ENCODE assay signal across 11 cellular contexts in the genomic region with DNA sequence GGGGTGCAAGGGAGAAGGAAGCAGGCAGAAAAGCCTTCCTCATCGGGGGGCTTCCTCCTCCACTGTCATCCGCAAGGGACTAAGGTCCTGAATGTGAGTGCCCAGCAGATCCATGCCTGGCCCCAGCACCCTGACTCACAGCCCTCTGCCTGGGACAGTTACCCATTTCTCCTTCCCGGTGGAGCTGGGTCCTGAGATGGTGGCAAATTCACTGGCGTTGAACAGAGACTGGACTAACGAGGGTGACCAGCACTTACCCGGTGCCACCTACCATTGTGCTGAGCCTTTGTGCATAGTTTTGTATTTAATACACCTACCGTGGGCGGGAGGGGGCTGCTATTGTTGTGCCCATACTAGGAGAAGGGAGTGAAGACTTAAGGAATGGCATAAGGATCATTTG. TPM values are rescaled to one million over a fixed set of nuclear protein-coding genes. Genes with fewer than 3 reads are reported as not detected.
DNase-seq lines count a peak whose midpoint lies in the region; ATAC-seq and TF ChIP-seq lines count a peak whose summit lies in the region.
"Had no signal": no experiment of that assay in that cellular context is flagged by ENCODE, and none has a peak within 500 bp of the region (broad histone marks: within the 10 kb centered on the region; RNA-seq: fewer than 3 reads in every experiment).

No MANE protein-coding gene starts in this region.

- CTCF ChIA-PET in activated naive CD4-positive, alpha-beta T cell treated with anti-CD3 and anti-CD28 coated beads for 36 hours (lab: Charles Lee) = interaction anchor here (0.6 to 6.0 kb wide), 17 partner anchors 9 to 242 kb away, joined by 3 to 69 read pairs (median 5); partner anchors contain the start of gene CD9
- CTCF ChIA-PET in mammary epithelial cell (lab: Charles Lee; ENCODE audit: low non-redundant PET) (interaction anchor here (0.6 to 1.0 kb wide), 3 partner anchors 84 to 291 kb away, joined by 3 to 8 read pairs (median 4); no protein-coding TSS in a partner anchor), Caco-2 (lab: Charles Lee) (interaction anchor here (0.6 to 4.9 kb wide), 9 partner anchors 15 to 291 kb away, joined by 4 to 111 read pairs (median 18); partner anchors contain the start of gene CD9)

- H2AFZ ChIP-seq in mammary epithelial cell (ENCODE audit: low read depth, low read length) = no peak overlapping the region

- POLR2A ChIA-PET in Caco-2 (lab: Charles Lee) = interaction anchor here (0.6 kb wide), 1 partner anchor 212 kb away, joined by 3 read pairs; no protein-coding TSS in a partner anchor

- no peaks in the 10 kb centered on the region for H3K36me3 Mint-ChIP-seq in activated naive CD4-positive, alpha-beta T cell treated with anti-CD3 and anti-CD28 coated beads, Interleukin-2, amount 50 U/mL, for 24 hours
- H3K36me3 Mint-ChIP-seq in activated naive CD4-positive, alpha-beta T cell treated with anti-CD3 and anti-CD28 coated beads for 36 hours (ENCODE audit: low read depth) = no peaks in the 10 kb centered on the region
- peaks cover 9% of the 10 kb centered on the region for H3K36me3 Mint-ChIP-seq in Caco-2 (ENCODE audit: insufficient read depth, unreplicated experiment)

- TF ChIP-seq CTCF in mammary epithelial cell (conservative IDR thresholded peaks at IDR 0.05 in 1 of 2, IDR thresholded peaks at IDR 0.05 in 1 of 2; ENCODE audit: extremely low read depth in 1 of 2, insufficient read depth in 1 of 2, low read depth in 1 of 2, low read length in 2 of 2) (no peak), upper lobe of left lung (IDR thresholded peaks at IDR 0.05) (no peak), Caco-2 (IDR thresholded peaks at IDR 0.05; ENCODE audit: insufficient read depth in 1 of 2, low read depth in 1 of 2, low read length in 1 of 2, severe bottlenecking in 1 of 2, unreplicated experiment in 1 of 2) (no peak)

- no peaks in the 10 kb centered on the region for H3K79me2 ChIP-seq in mammary epithelial cell (ENCODE audit: insufficient read depth, low read length)

- BruUV-seq in mammary epithelial cell (replicated peaks; lab: Mats Ljungman, UMichigan) = no TSS peak
- BruUV-seq in Caco-2 (replicated peaks; lab: Mats Ljungman, UMichigan) = no TSS peak

- H3K4me3 ChIP-seq in mammary epithelial cell (replicated peaks in 1 of 3; ENCODE audit: insufficient read depth in 1 of 3, low read depth in 2 of 3, low read length in 3 of 3) (no peak overlapping the region), mucosa of rectum (ENCODE audit: low read length in 2 of 2) (no peak overlapping the region), upper lobe of left lung (no peak overlapping the region), Caco-2 (ENCODE audit: low read depth, low read length) (no peak overlapping the region)
- H3K4me3 ChIP-seq in effector memory CD4-positive, alpha-beta T cell (ENCODE audit: insufficient read depth, low read depth, low read length, poor library complexity, severe bottlenecking) = no peak overlapping the region

- dilution Hi-C loops in mammary epithelial cell (cut with HindIII; ENCODE audit: low sequenced_read_pairs) = no loop called here

- H4K20me1 ChIP-seq in mammary epithelial cell (ENCODE audit: insufficient read depth, low read length) = no peaks in the 10 kb centered on the region

- intact Hi-C loops in activated naive CD4-positive, alpha-beta T cell treated with anti-CD3 and anti-CD28 coated beads for 36 hours (cut with micrococcal nuclease) = no loop called here
- intact Hi-C loops in mammary epithelial cell (cut with micrococcal nuclease) (loop anchor here (1.0 to 2.0 kb wide), 2 partner anchors 79 to 185 kb away; partner anchors contain the start of gene CD9), Caco-2 (cut with micrococcal nuclease; ENCODE audit: unreplicated experiment) (no loop called here)

- no peaks in the 10 kb centered on the region for H3K9me3 Mint-ChIP-seq in activated naive CD4-positive, alpha-beta T cell treated with anti-CD3 and anti-CD28 coated beads, Interleukin-2, amount 50 U/mL, for 24 hours
- no peaks in the 10 kb centered on the region for H3K9me3 Mint-ChIP-seq in activated naive CD4-positive, alpha-beta T cell treated with anti-CD3 and anti-CD28 coated beads for 36 hours
- no peaks in the 10 kb centered on the region for H3K9me3 Mint-ChIP-seq in Caco-2 (ENCODE audit: unreplicated experiment)
- H3K9me3 Mint-ChIP-seq: dendritic cell treated with granulocyte-macrophage colony-stimulating factor and Interleukin-4, amounts not matched to agents 40 ng/mL and 50 ng/mL, for 4 days had no signal

- ATAC-seq in upper lobe of left lung (ENCODE audit: low FRiP score in 2 of 2) (peak in 1 of 2 donors; percentile 32), GM21786 (IDR thresholded peaks at IDR 0.05; ENCODE audit: unreplicated experiment) (no peak)

- H3K4me2 ChIP-seq in mammary epithelial cell (ENCODE audit: insufficient read depth, low read depth, low read length) = peak overlapping the region; percentile 29

- TF ChIP-seq EP300 in upper lobe of left lung (IDR thresholded peaks at IDR 0.05) = no peak

- in situ Hi-C loops in mammary epithelial cell (cut with MboI; ENCODE audit: low sequenced_read_pairs in 2 of 2) = loop anchor here (5.0 kb wide), 5 partner anchors 47 to 217 kb away; partner anchors contain the start of gene CD9 (in 1 of the 2)

- H3K9me3 ChIP-seq in mammary epithelial cell (replicated peaks; ENCODE audit: insufficient read depth, low read length) (no peaks in the 10 kb centered on the region), mucosa of rectum (ENCODE audit: control insufficient read depth in 2 of 2, low read length in 2 of 2) (no peaks in the 10 kb centered on the region), upper lobe of left lung (no peaks in the 10 kb centered on the region), Caco-2 (no peaks in the 10 kb centered on the region)
- H3K9me3 ChIP-seq in effector memory CD4-positive, alpha-beta T cell (ENCODE audit: control insufficient read depth, low read length) = no peaks in the 10 kb centered on the region

- H3K4me1 Mint-ChIP-seq in activated naive CD4-positive, alpha-beta T cell treated with anti-CD3 and anti-CD28 coated beads, Interleukin-2, amount 50 U/mL, for 24 hours = peaks cover 7% of the 10 kb centered on the region
- H3K4me1 Mint-ChIP-seq in activated naive CD4-positive, alpha-beta T cell treated with anti-CD3 and anti-CD28 coated beads for 36 hours (ENCODE audit: low read depth) = peaks cover 6% of the 10 kb centered on the region
- H3K4me1 Mint-ChIP-seq in Caco-2 (ENCODE audit: low read depth, unreplicated experiment) = peaks cover 36% of the 10 kb centered on the region

- H3K27ac ChIP-seq in mammary epithelial cell (ENCODE audit: insufficient read depth, low read depth, low read length) = peak overlapping the region; percentile 89
- H3K27ac ChIP-seq in mucosa of rectum (ENCODE audit: low read depth in 2 of 2, low read length in 2 of 2) = peak overlapping the region; percentile 59 to 76
- H3K27ac ChIP-seq in upper lobe of left lung = peak overlapping the region; percentile 68 to 93 (median 90)
- H3K27ac ChIP-seq in effector memory CD4-positive, alpha-beta T cell (ENCODE audit: insufficient read depth, low read length, poor library complexity, severe bottlenecking) = no peak overlapping the region

- DNase-seq in activated naive CD4-positive, alpha-beta T cell treated with anti-CD3 and anti-CD28 coated beads for 36 hours = no peak
- DNase-seq in mammary epithelial cell (no peak), upper lobe of left lung (no peak), Caco-2 (no peak)
- no peak for DNase-seq in effector memory CD4-positive, alpha-beta T cell
- DNase-seq: NCI-H1436, nucleus accumbens had no signal

- H3K27me3 Mint-ChIP-seq in activated naive CD4-positive, alpha-beta T cell treated with anti-CD3 and anti-CD28 coated beads, Interleukin-2, amount 50 U/mL, for 24 hours = peaks cover 7% of the 10 kb centered on the region
- peaks cover 17% of the 10 kb centered on the region for H3K27me3 Mint-ChIP-seq in activated naive CD4-positive, alpha-beta T cell treated with anti-CD3 and anti-CD28 coated beads for 36 hours (ENCODE audit: low read depth)
- H3K27me3 Mint-ChIP-seq in Caco-2 (ENCODE audit: insufficient read depth, unreplicated experiment) = no peaks in the 10 kb centered on the region

- peak overlapping the region; percentile 44 for H3K4me3 Mint-ChIP-seq in activated naive CD4-positive, alpha-beta T cell treated with anti-CD3 and anti-CD28 coated beads, Interleukin-2, amount 50 U/mL, for 24 hours
- H3K4me3 Mint-ChIP-seq in activated naive CD4-positive, alpha-beta T cell treated with anti-CD3 and anti-CD28 coated beads for 36 hours = no peak overlapping the region
- no peak overlapping the region for H3K4me3 Mint-ChIP-seq in Caco-2 (ENCODE audit: unreplicated experiment)
- H3K4me3 Mint-ChIP-seq: dendritic cell treated with granulocyte-macrophage colony-stimulating factor and Interleukin-4, amounts not matched to agents 40 ng/mL and 50 ng/mL, for 4 days had no signal

- TF ChIP-seq POLR2A in upper lobe of left lung (IDR thresholded peaks at IDR 0.05) = no peak

- H3K36me3 ChIP-seq in mammary epithelial cell (ENCODE audit: insufficient read depth, low read length) (no peaks in the 10 kb centered on the region), mucosa of rectum (ENCODE audit: control insufficient read depth in 2 of 2, insufficient read depth in 2 of 2, low read length in 2 of 2) (no peaks in the 10 kb centered on the region), upper lobe of left lung (no peaks in the 10 kb centered on the region), Caco-2 (ENCODE audit: control insufficient read depth, insufficient read depth, low read length) (no peaks in the 10 kb centered on the region)
- no peaks in the 10 kb centered on the region for H3K36me3 ChIP-seq in effector memory CD4-positive, alpha-beta T cell (ENCODE audit: control insufficient read depth, insufficient read depth, low read length)

- H3K27me3 ChIP-seq in mammary epithelial cell (ENCODE audit: insufficient read depth, low read length) = no peaks in the 10 kb centered on the region
- H3K27me3 ChIP-seq in mucosa of rectum (ENCODE audit: control insufficient read depth in 2 of 2, insufficient read depth in 2 of 2, low read length in 2 of 2) = no peaks in the 10 kb centered on the region
- H3K27me3 ChIP-seq in upper lobe of left lung = no peaks in the 10 kb centered on the region
- no peaks in the 10 kb centered on the region for H3K27me3 ChIP-seq in Caco-2 (replicated peaks; ENCODE audit: control insufficient read depth, insufficient read depth, low read length)
- peaks cover 10% of the 10 kb centered on the region for H3K27me3 ChIP-seq in effector memory CD4-positive, alpha-beta T cell (replicated peaks; ENCODE audit: control insufficient read depth, insufficient read depth, low read length, poor library complexity, severe bottlenecking)

- no peak overlapping the region for H3K27ac Mint-ChIP-seq in activated naive CD4-positive, alpha-beta T cell treated with anti-CD3 and anti-CD28 coated beads, Interleukin-2, amount 50 U/mL, for 24 hours
- H3K27ac Mint-ChIP-seq in activated naive CD4-positive, alpha-beta T cell treated with anti-CD3 and anti-CD28 coated beads for 36 hours = no peak overlapping the region
- H3K27ac Mint-ChIP-seq in Caco-2 (ENCODE audit: unreplicated experiment) = no peak overlapping the region
- H3K27ac Mint-ChIP-seq: dendritic cell treated with granulocyte-macrophage colony-stimulating factor and Interleukin-4, amounts not matched to agents 40 ng/mL and 50 ng/mL, for 4 days had no signal

- H3K9ac ChIP-seq in mammary epithelial cell (ENCODE audit: insufficient read depth, low read length) (peak overlapping the region; percentile 69), mucosa of rectum (ENCODE audit: low read depth in 1 of 2, low read length in 2 of 2) (peak overlapping the region in 1 of 2 donors; percentile 69)

- 40% methylated on average over 8 of the region's 8 CpGs for WGBS in mammary epithelial cell (ENCODE audit: low coverage, missing lambda C conversion rate)
- whole genome bisulfite sequencing in upper lobe of left lung, 2 donors = 69 to 81% methylated on average over 3 to 8 of the region's 8 CpGs

- peaks cover 48% of the 10 kb centered on the region for H3K4me1 ChIP-seq in mammary epithelial cell (ENCODE audit: insufficient read depth, low read length)
- H3K4me1 ChIP-seq in mucosa of rectum (ENCODE audit: control insufficient read depth in 2 of 2, insufficient read depth in 2 of 2, low read length in 2 of 2) = peaks cover 26 to 29% of the 10 kb centered on the region in 2 donors
- H3K4me1 ChIP-seq in upper lobe of left lung = peaks cover 31 to 39% (median 35%) of the 10 kb centered on the region in 4 donors
- peaks cover 23% of the 10 kb centered on the region for H3K4me1 ChIP-seq in Caco-2
- peaks cover 3% of the 10 kb centered on the region for H3K4me1 ChIP-seq in effector memory CD4-positive, alpha-beta T cell (ENCODE audit: control insufficient read depth, insufficient read depth, low read length, poor library complexity, severe bottlenecking)

RNA-seq across cellular contexts. Expression of gene PLEKHG6, which starts 30.9 kb away (rescaled TPM):
- total RNA-seq in activated naive CD4-positive, alpha-beta T cell treated with anti-CD3 and anti-CD28 coated beads for 36 hours = not detected
- total RNA-seq in mammary epithelial cell = 1 to 10 TPM; 2.2 to 3.3 TPM
- polyA plus RNA-seq in mammary epithelial cell = 2.1 TPM
- not detected for polyA minus RNA-seq in mammary epithelial cell
- total RNA-seq in upper lobe of left lung = 1 to 10 TPM in 5 of 6 donors, not detected in 1; 1.1 to 4.8 (median 2.1) TPM
- total RNA-seq in Caco-2 (2022) = 109 and 123 TPM in 2 replicates

Comparison
In these comparisons a context has a peak if more than half of its experiments do, and no peak if none do; other contexts are left out.
1. RNA of gene PLEKHG6, which starts 30.9 kb away (total RNA-seq): 109 to 123 TPM in Caco-2; 2.2 to 3.3 TPM in mammary epithelial cell, 1.1 to 4.8 TPM in upper lobe of left lung and not detected in activated naive CD4-positive, alpha-beta T cell treated with anti-CD3 and anti-CD28 coated beads for 36 hours; every median in the first group is over 10 times any median in the second.